Comparison of ENCODE assay signal across 11 cellular contexts in the genomic region with DNA sequence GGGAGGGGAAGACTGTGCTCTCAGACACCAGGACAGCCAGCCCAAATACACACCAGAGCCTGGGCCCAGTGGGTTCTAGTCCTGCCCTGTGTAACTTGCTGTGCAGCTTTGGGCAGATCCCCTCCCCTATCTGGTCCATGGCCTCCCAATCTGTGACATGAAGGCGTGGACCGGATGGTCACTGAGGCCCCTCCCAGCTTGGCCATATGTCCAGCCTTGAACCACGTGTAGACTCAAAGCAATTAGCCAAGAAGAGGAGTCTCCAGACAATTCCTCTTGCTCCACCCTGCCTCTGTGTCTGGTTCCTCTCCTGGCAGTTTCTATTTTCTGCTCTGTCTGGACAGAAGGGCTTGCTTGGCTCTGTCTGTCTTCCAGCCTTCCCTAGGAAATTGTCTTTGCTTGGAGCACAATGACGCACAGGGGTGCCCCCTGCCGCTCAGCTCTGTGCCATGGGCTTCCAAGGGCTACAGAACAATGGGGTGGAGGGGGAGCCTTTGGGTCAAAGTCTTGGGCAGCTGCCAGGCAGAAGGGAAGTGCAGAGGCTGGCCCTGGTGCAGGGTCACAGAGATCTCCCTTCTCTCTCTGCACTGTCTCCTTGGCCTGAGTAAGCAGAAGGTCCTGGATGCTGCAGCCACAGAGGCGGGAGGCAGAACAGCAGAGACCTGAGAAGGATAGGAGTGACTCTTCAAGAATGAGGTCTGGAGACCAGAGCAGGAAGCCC.
DNase-seq lines count a peak whose midpoint lies in the region; ATAC-seq, FAIRE-seq and TF ChIP-seq lines count a peak whose summit lies in the region.
"Had no signal": no experiment of that assay in that cellular context is flagged by ENCODE, and none has a peak within 500 bp of the region (broad histone marks: within the 10 kb centered on the region; RNA-seq: fewer than 3 reads in every experiment).

No MANE protein-coding gene starts in this region.

- TF ChIP-seq CTCF in K562 (IDR thresholded peaks at IDR 0.05 in 2 of 3, conservative IDR thresholded peaks at IDR 0.05 in 1 of 3; ENCODE audit: insufficient read depth in 2 of 3, low read depth in 1 of 3, low read length in 3 of 3): peak; percentile 69 to 89 (median 87)
- TF ChIP-seq CTCF in transverse colon (IDR thresholded peaks at IDR 0.05): peak in 1 of 5 experiments; percentile 7

- BruUV-seq in K562 (replicated peaks; lab: Mats Ljungman, UMichigan): no TSS peak

- no peaks in the 10 kb centered on the region for H3K36me3 ChIP-seq in K562 (ENCODE audit: control insufficient read depth, insufficient read depth, low read length)
- no peaks in the 10 kb centered on the region for H3K36me3 ChIP-seq in transverse colon
- H3K36me3 ChIP-seq: HAP-1 had no signal

- peak; percentile 87 for FAIRE-seq in K562 (lab: Jason Lieb, UNC)
- FAIRE-seq: endometrium had no signal

- peak overlapping the region in 1 of 2 experiments; percentile 18; a peak in 1 of 4 replicates for H3K9ac ChIP-seq in K562 (ENCODE audit: insufficient read depth in 1 of 2, low read depth in 2 of 2, low read length in 2 of 2)

- no peaks in the 10 kb centered on the region for H3K79me2 ChIP-seq in K562 (ENCODE audit: control insufficient read depth, insufficient read depth, low read length)

- H2AFZ ChIP-seq in K562 (ENCODE audit: low read depth, low read length): peak overlapping the region; percentile 54

- H3K4me3 ChIP-seq in K562 (no peak overlapping the region), transverse colon (no peak overlapping the region)
- H3K4me3 ChIP-seq: HAP-1 had no signal

- peaks cover 10 to 21% of the 10 kb centered on the region in 2 experiments for H3K4me1 ChIP-seq in K562 (replicated peaks in 1 of 2; ENCODE audit: control insufficient read depth in 2 of 2, insufficient read depth in 2 of 2, low read length in 2 of 2)
- H3K4me1 ChIP-seq in transverse colon: peaks cover 5 to 25% (median 21%) of the 10 kb centered on the region in 4 donors
- H3K4me1 ChIP-seq: HAP-1 had no signal

- H3K27ac ChIP-seq in K562 (ENCODE audit: extremely low read depth, low read depth, low read length): no peak overlapping the region
- peak overlapping the region in 3 of 4 donors; percentile 32 to 45 (median 39) for H3K27ac ChIP-seq in transverse colon

- POLR2A ChIA-PET in K562 (lab: Yijun Ruan, JAX): interaction anchor here (0.5 to 3.3 kb wide), 10 partner anchors 10 to 314 kb away, joined by 3 to 15 read pairs (median 3); a partner anchor contains a TSS

- ATAC-seq in K562 (peak; percentile 86), left lobe of liver (peak; percentile 86), GM21723 (IDR thresholded peaks at IDR 0.05; ENCODE audit: unreplicated experiment) (no peak)
- ATAC-seq: CD8-positive, alpha-beta T cell had no signal

- TF ChIP-seq EP300 in K562 (IDR thresholded peaks at IDR 0.05; ENCODE audit: low read length): no peak
- no peak for TF ChIP-seq EP300 in transverse colon (IDR thresholded peaks at IDR 0.05; ENCODE audit: low read depth)

- TF ChIP-seq POLR2A in K562 (conservative IDR thresholded peaks at IDR 0.05): no peak
- no peak for TF ChIP-seq POLR2A in transverse colon (IDR thresholded peaks at IDR 0.05)

- CTCF ChIA-PET in K562 (lab: Yijun Ruan, JAX; ENCODE audit: low intra/inter-chr PET ratio): interaction anchor here (0.7 to 1.2 kb wide), 3 partner anchors 137 to 604 kb away, joined by 3 to 6 read pairs (median 3); no protein-coding TSS in a partner anchor

- H3K27me3 ChIP-seq in K562 (ENCODE audit: control insufficient read depth in 2 of 2, insufficient read depth in 2 of 2, low read length in 2 of 2) (no peaks in the 10 kb centered on the region), transverse colon (no peaks in the 10 kb centered on the region)

- peak; percentile 56 for DNase-seq in activated CD8-positive, alpha-beta memory T cell treated with anti-CD3 and anti-CD28 coated beads for 24 hours
- no peak for DNase-seq in activated CD8-positive, alpha-beta memory T cell treated with anti-CD3 and anti-CD28 coated beads, Interleukin-2, amount 50 U/mL, for 4 hours
- DNase-seq in K562 (ENCODE audit: extremely low read depth in 1 of 4, low spot score in 3 of 4) (peak; percentile 47 to 82 (median 62)), left lobe of liver (ENCODE audit: low spot score) (peak; percentile 51), transverse colon (peak; percentile 67), NCI-H226 (no peak), DMS79 (lab: John Stamatoyannopoulos, UW) (no peak)

- peak; percentile 88 to 97 for TF ChIP-seq RAD21 in K562 (CRISPR knock-in tag; conservative IDR thresholded peaks at IDR 0.05 in 1 of 2, IDR thresholded peaks at IDR 0.05 in 1 of 2)

- H3K9me3 ChIP-seq in K562 (replicated peaks; ENCODE audit: control insufficient read depth, insufficient read depth, low read depth, low read length): no peaks in the 10 kb centered on the region
- H3K9me3 ChIP-seq in transverse colon: no peaks in the 10 kb centered on the region
- H3K9me3 ChIP-seq: HAP-1 had no signal

- H3K4me2 ChIP-seq in K562 (ENCODE audit: insufficient read depth, low read length): no peak overlapping the region

- 38% methylated on average over 6 of the region's 6 CpGs for WGBS in K562 (ENCODE audit: insufficient coverage, low coverage, missing lambda C conversion rate)
- WGBS in transverse colon (ENCODE audit: low coverage in 1 of 2), 2 donors: 42 to 68% methylated on average over 2 to 6 of the region's 6 CpGs

- H3K9me1 ChIP-seq in K562 (ENCODE audit: control insufficient read depth, insufficient read depth, low read length): no peaks in the 10 kb centered on the region

- H4K20me1 ChIP-seq in K562 (replicated peaks; ENCODE audit: control insufficient read depth, insufficient read depth, low read length): no peaks in the 10 kb centered on the region

- intact Hi-C loops in K562 (cut with micrococcal nuclease): loop anchor here (1.0 to 10.0 kb wide), 4 partner anchors 15 to 307 kb away; a partner anchor contains a TSS
- intact Hi-C loops in transverse colon (cut with DNase I; ENCODE audit: low total_unique reads): no loop called here

- in situ Hi-C loops in K562 (cut with MboI) (loop anchor here (5.0 kb wide), 2 partner anchors 85 to 135 kb away; no protein-coding TSS in a partner anchor), transverse colon (cut with MboI; ENCODE audit: low pct_ligation_motif_present in 1 of 4, low pct_unique_long_range_greater_than_20kb in 1 of 4, low sequenced_read_pairs in 3 of 4) (loop anchor here in 1 of 4 donors (10.0 kb wide), 1 partner anchor 137 kb away; no protein-coding TSS in a partner anchor)

TF ChIP-seq in K562, 482 proteins besides CTCF, POLR2A, EP300 and RAD21 (continues in another document):
- TF ChIP-seq E2F3 (CRISPR knock-in tag; IDR thresholded peaks at IDR 0.05): no peak; the same call in 1 of the 2 replicates
- TF ChIP-seq RB1 (IDR thresholded peaks at IDR 0.05; ENCODE audit: low read depth): peak; percentile 56
- TF ChIP-seq MAFF (IDR thresholded peaks at IDR 0.05; ENCODE audit: low read length): no peak
- TF ChIP-seq JUND (IDR thresholded peaks at IDR 0.05; ENCODE audit: borderline replicate concordance, low read depth, low read length): peak; percentile 46; the same call in 1 of the 2 replicates
- no peak; the same call in 2 of the 3 replicates for TF ChIP-seq JUND (tag; IDR thresholded peaks at IDR 0.05; ENCODE audit: borderline replicate concordance, low read depth, low read length)
- no peak for TF ChIP-seq TEAD4 (IDR thresholded peaks at IDR 0.05; ENCODE audit: low read length)
- TF ChIP-seq TEAD4 (CRISPR knock-in tag; IDR thresholded peaks at IDR 0.05; ENCODE audit: borderline replicate concordance): no peak
- TF ChIP-seq KLF13 (tag; IDR thresholded peaks at IDR 0.05; ENCODE audit: borderline replicate concordance, low read depth): 0 out of 2 replicates have a peak, but pooled peaks have one; percentile 33
- peak; percentile 40 for TF ChIP-seq ARID1B (IDR thresholded peaks at IDR 0.05)
- TF ChIP-seq, protein P1, sequence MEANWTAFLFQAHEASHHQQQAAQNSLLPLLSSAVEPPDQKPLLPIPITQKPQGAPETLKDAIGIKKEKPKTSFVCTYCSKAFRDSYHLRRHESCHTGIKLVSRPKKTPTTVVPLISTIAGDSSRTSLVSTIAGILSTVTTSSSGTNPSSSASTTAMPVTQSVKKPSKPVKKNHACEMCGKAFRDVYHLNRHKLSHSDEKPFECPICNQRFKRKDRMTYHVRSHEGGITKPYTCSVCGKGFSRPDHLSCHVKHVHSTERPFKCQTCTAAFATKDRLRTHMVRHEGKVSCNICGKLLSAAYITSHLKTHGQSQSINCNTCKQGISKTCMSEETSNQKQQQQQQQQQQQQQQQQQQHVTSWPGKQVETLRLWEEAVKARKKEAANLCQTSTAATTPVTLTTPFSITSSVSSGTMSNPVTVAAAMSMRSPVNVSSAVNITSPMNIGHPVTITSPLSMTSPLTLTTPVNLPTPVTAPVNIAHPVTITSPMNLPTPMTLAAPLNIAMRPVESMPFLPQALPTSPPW (CRISPR knock-in tag; IDR thresholded peaks at IDR 0.05): peak; percentile 67; the same call in 1 of the 2 replicates
- TF ChIP-seq CBX1 (IDR thresholded peaks at IDR 0.05; ENCODE audit: low read depth): no peak
- TF ChIP-seq KDM4B (IDR thresholded peaks at IDR 0.05; ENCODE audit: borderline replicate concordance in 2 of 2, low read depth in 1 of 2): peak in 1 of 2 experiments; percentile 33; a peak in 1 of 4 replicates
- TF ChIP-seq, protein P2, sequence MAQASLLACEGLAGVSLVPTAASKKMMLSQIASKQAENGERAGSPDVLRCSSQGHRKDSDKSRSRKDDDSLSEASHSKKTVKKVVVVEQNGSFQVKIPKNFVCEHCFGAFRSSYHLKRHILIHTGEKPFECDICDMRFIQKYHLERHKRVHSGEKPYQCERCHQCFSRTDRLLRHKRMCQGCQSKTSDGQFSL (CRISPR knock-in tag; IDR thresholded peaks at IDR 0.05): peak; percentile 56; the same call in 1 of the 2 replicates
- TF ChIP-seq, protein P2 (tag; IDR thresholded peaks at IDR 0.05): no peak
- TF ChIP-seq CC2D1A (IDR thresholded peaks at IDR 0.05): peak; percentile 72
- TF ChIP-seq BCOR (IDR thresholded peaks at IDR 0.05): peak; percentile 80
- 0 out of 2 replicates have a peak, but pooled peaks have one; percentile 60 for TF ChIP-seq GATAD2B (IDR thresholded peaks at IDR 0.05; ENCODE audit: borderline replicate concordance)
- TF ChIP-seq POLR3A (IDR thresholded peaks at IDR 0.05; ENCODE audit: borderline replicate concordance, extremely low read depth, insufficient read depth, insufficient read length): no peak
- peak; percentile 44; the same call in 1 of the 2 replicates for TF ChIP-seq HDAC2 (IDR thresholded peaks at IDR 0.05)
- TF ChIP-seq ZFP36 (IDR thresholded peaks at IDR 0.05; ENCODE audit: low read depth, low read length, partially characterized antibody): peak; percentile 88

Comparison
In these comparisons a context has a peak if more than half of its experiments do, and no peak if none do; other contexts are left out.
1. DNase-seq: peak in activated CD8-positive, alpha-beta memory T cell treated with anti-CD3 and anti-CD28 coated beads for 24 hours (single experiment), K562 (4 of 4), left lobe of liver (single experiment) and transverse colon (single experiment); none in activated CD8-positive, alpha-beta memory T cell treated with anti-CD3 and anti-CD28 coated beads, Interleukin-2, amount 50 U/mL, for 4 hours (single experiment), NCI-H226 (single experiment) and DMS79 (single experiment).